2 cellular contexts compared by ENCODE assay signal in the genomic region with DNA sequence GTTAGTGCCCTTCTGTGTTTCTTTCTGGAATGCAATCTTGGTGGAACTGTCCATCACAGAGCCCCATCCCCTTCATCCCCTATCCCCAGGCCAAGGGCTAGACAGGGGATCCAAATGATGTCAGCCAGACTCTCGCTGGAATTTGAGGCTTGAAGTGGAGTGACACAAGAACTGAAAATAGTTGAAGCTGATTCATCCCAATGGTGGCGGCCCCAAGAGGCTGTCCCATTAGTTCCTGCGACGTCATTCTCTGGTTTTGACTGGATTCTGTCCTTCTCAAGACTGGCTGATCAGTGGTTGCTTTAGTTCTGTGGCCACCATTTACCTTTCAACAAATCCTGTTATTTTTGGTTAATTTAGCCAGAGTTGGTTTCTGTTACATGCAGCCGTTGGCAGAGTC.
TF ChIP-seq lines count a peak whose summit lies in the region.

No MANE protein-coding gene starts in this region.

TF ChIP-seq in HEK293, 187 proteins besides CTCF, POLR2A, EP300 and RAD21:
- TF ChIP-seq HOXD13 (CRISPR knock-in tag; IDR thresholded peaks at IDR 0.05; ENCODE audit: borderline replicate concordance) (no peak), ZNF341 (tag by site-specific recombination; IDR thresholded peaks at IDR 0.05; ENCODE audit: low read depth) (no peak), ZNF610 (tag by site-specific recombination; IDR thresholded peaks at IDR 0.05; ENCODE audit: borderline replicate concordance) (no peak), ZNF660 (tag by site-specific recombination; IDR thresholded peaks at IDR 0.05) (peak; percentile 36; the same call in 1 of the 2 replicates)
- TF ChIP-seq, protein P1, sequence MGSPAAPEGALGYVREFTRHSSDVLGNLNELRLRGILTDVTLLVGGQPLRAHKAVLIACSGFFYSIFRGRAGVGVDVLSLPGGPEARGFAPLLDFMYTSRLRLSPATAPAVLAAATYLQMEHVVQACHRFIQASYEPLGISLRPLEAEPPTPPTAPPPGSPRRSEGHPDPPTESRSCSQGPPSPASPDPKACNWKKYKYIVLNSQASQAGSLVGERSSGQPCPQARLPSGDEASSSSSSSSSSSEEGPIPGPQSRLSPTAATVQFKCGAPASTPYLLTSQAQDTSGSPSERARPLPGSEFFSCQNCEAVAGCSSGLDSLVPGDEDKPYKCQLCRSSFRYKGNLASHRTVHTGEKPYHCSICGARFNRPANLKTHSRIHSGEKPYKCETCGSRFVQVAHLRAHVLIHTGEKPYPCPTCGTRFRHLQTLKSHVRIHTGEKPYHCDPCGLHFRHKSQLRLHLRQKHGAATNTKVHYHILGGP (tag by site-specific recombination; IDR thresholded peaks at IDR 0.05): no peak
TF ChIP-seq in HEK293: peak in this region for 1.

TF ChIP-seq in K562, 482 proteins besides CTCF, POLR2A, EP300 and RAD21:
- TF ChIP-seq TBP (optimal IDR thresholded peaks at IDR 0.05; ENCODE audit: low read depth, low read length) (no peak), CREM (IDR thresholded peaks at IDR 0.05; ENCODE audit: low read depth) (0 out of 2 replicates have a peak, but pooled peaks have one; percentile 7)
